ENCODE assay signal across 20 cellular contexts in the genomic region with DNA sequence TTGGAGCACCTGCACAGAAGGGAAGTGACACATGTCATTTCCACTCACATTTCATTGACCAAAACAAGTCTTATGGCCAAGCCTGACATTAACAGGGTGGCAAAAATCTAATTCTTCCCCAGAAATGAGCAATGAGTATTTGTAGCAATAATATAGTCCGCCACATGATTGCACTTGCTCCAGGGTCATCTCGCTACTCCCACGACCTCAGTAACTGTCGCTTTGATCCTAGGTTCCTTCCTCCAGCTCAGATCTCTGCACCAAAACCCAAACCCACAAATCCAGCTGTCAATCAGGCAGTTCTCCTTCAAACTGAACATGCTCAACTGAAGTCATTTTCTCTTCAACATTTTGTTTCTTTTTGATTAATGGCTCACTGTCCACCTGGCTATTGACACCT. TPM values are rescaled to one million over a fixed set of nuclear protein-coding genes. Genes with fewer than 3 reads are reported as not detected.
"Had no signal": no experiment of that assay in that cellular context is flagged by ENCODE, and none has a peak within 500 bp of the region (broad histone marks: within the 10 kb centered on the region; RNA-seq: fewer than 3 reads in every experiment).

No MANE protein-coding gene starts in this region.

- DNase-seq: activated CD4-positive, alpha-beta T cell treated with anti-CD3 and anti-CD28 coated beads for 4 hours; activated CD8-positive, alpha-beta memory T cell treated with anti-CD3 and anti-CD28 coated beads, Interleukin-2, amount 50 U/mL, for 4 hours; activated CD8-positive, alpha-beta T cell treated with anti-CD3 and anti-CD28 coated beads for 36 hours; aorta; Kasumi-1; KBM-7; NCI-H146; NCI-H187 treated with DMSO at 0.1 percent for 48 hours; NCI-H2107; NCI-H2171 treated with DMSO at 0.1 percent for 48 hours; NCI-H226; NCI-H526; NCI-H774; SIG-M5; T-cell; T-helper 2 cell; T1000 had no signal

- ATAC-seq: activated CD4-positive, CD25-positive, alpha-beta regulatory T cell treated with anti-CD3 and anti-CD28 coated beads, Interleukin-2, amount 50 U/mL, for 24 hours; activated CD8-positive, alpha-beta T cell treated with anti-CD3 and anti-CD28 coated beads for 36 hours; T-cell had no signal

RNA-seq across cellular contexts. Expression of a gene that starts 25.2 kb away (rescaled TPM):
- total RNA-seq: activated CD8-positive, alpha-beta T cell treated with anti-CD3 and anti-CD28 coated beads for 36 hours; NCI-H460; RPMI7951 had no signal
